In genomic region chr3:58577269-58577821, GRCh38 we compare ENCODE assay signal across 8 cellular contexts. TPM values are rescaled to one million over a fixed set of nuclear protein-coding genes. Genes with fewer than 3 reads are reported as not detected.
DNase-seq lines count a peak whose midpoint lies in the region; ATAC-seq and TF ChIP-seq lines count a peak whose summit lies in the region.

Gene FAM107A (minus strand): TSS chr3:58577391. CDS start chr3:58569860, 7,531 bp downstream.

- H3K27me3 ChIP-seq in H7 (ENCODE audit: control insufficient read depth, insufficient read depth, low read length) (no peaks in the 10 kb centered on the region; the same call in none of the 2 replicates), kidney epithelial cell (ENCODE audit: control insufficient read depth, insufficient read depth, low read length) (no peaks in the 10 kb centered on the region)

- H3K36me3 ChIP-seq in H7 (replicated peaks; ENCODE audit: control insufficient read depth, insufficient read depth, low read length) (no peaks in the 10 kb centered on the region), kidney epithelial cell (ENCODE audit: control insufficient read depth, insufficient read depth, low read length) (no peaks in the 10 kb centered on the region)

- DNase-seq in H7 (peak; percentile 69), dedifferentiated amniotic fluid mesenchymal stem cell (ENCODE audit: extremely low spot score) (peak; percentile 48), kidney epithelial cell (ENCODE audit: low read depth) (no peak), LoVo (ENCODE audit: low spot score) (no peak), NCI-H1105 (lab: John Stamatoyannopoulos, UW) (no peak)

- H3K4me3 ChIP-seq in H7 (ENCODE audit: insufficient read depth, low read depth, low read length) (no peak within 1 kb of the TSS), kidney epithelial cell (ENCODE audit: low read depth, low read length) (no peak within 1 kb of the TSS), skin epidermis (peak within 1 kb of the TSS in 2 of 7 experiments; percentile 8 to 25)

- peak; percentile 27 for TF ChIP-seq CTCF in kidney epithelial cell (IDR thresholded peaks at IDR 0.05; ENCODE audit: insufficient read depth, low read length, poor library complexity, severe bottlenecking)

- H3K27ac ChIP-seq in skin epidermis: peak within 1 kb of the TSS in 15 of 21 experiments; percentile 22 to 83 (median 69)

- no peak for ATAC-seq in GM18873 (IDR thresholded peaks at IDR 0.05; ENCODE audit: low FRiP score, unreplicated experiment)
- no peak for ATAC-seq in GM21526 (IDR thresholded peaks at IDR 0.05; ENCODE audit: low FRiP score, unreplicated experiment)

RNA-seq across cellular contexts. Expression of gene FAM107A, which starts in this region (rescaled TPM):
- total RNA-seq in H7 (2014; rRNA removed; shearing (Covaris generic)): 0.07 TPM in 1 of 2 replicates, not detected in the other
- total RNA-seq in kidney epithelial cell: 0.63 TPM in 1 of 2 replicates, not detected in the other

Comparison
In these comparisons a context has a peak if more than half of its experiments do, and no peak if none do; other contexts are left out.
1. Peak in DNase-seq in H7; RNA of the gene not detected or under 1 TPM.